1 cellular context compared by ENCODE assay signal in the genomic region with DNA sequence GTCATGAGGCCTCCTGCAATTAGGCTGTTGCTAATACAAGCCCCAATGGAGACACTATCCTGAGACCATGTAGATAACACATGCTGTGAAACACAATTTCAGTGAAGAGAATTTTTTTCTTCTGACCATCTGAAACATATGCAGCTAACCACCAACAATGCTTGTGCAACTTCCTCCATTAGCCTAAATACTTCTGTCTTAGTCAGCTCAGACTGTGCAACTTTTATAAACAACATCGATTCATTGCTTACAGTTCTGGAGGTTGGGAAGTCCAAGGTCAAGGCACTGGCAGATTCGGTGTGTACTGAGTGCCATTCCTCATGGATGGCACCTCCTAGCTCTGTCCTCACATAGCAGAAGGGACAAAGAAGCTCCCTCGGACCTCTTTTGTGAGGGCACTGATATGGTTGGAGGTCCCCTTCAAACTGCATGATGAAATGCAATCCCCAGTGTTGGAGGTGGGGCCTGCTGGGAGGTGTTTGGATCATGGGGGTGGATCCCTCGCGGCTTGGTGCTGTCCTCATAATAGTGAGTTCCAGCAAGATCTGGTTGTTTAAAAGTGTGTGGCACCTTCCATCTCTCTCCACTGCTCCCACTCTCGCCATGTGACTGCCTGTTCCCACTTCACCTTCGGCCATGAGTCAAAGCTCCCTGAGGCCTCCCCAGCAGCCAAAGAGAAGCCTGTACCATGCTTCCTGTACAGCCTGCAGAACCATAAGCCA.
TF ChIP-seq lines count a peak whose summit lies in the region.

No MANE protein-coding gene starts in this region.

TF ChIP-seq in HepG2, 621 proteins besides CTCF, POLR2A, EP300 and RAD21 (continues in another document):
- TF ChIP-seq MEIS2 (CRISPR knock-in tag; IDR thresholded peaks at IDR 0.05): no peak
- peak; percentile 61 for TF ChIP-seq RARA (CRISPR knock-in tag; IDR thresholded peaks at IDR 0.05)
- TF ChIP-seq SUZ12 (IDR thresholded peaks at IDR 0.05; ENCODE audit: low read depth, low read length): no peak
- TF ChIP-seq GATAD2A (CRISPR knock-in tag; IDR thresholded peaks at IDR 0.05): peak; percentile 71
- no peak for TF ChIP-seq ZNF224 (CRISPR knock-in tag; IDR thresholded peaks at IDR 0.05)
- TF ChIP-seq, protein P1, sequence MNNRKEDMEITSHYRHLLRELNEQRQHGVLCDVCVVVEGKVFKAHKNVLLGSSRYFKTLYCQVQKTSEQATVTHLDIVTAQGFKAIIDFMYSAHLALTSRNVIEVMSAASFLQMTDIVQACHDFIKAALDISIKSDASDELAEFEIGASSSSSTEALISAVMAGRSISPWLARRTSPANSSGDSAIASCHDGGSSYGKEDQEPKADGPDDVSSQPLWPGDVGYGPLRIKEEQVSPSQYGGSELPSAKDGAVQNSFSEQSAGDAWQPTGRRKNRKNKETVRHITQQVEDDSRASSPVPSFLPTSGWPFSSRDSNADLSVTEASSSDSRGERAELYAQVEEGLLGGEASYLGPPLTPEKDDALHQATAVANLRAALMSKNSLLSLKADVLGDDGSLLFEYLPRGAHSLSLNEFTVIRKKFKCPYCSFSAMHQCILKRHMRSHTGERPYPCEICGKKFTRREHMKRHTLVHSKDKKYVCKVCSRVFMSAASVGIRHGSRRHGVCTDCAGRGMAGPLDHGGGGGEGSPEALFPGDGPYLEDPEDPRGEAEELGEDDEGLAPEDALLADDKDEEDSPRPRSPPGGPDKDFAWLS (CRISPR knock-in tag; IDR thresholded peaks at IDR 0.05; ENCODE audit: borderline replicate concordance): no peak
- TF ChIP-seq, protein P2, sequence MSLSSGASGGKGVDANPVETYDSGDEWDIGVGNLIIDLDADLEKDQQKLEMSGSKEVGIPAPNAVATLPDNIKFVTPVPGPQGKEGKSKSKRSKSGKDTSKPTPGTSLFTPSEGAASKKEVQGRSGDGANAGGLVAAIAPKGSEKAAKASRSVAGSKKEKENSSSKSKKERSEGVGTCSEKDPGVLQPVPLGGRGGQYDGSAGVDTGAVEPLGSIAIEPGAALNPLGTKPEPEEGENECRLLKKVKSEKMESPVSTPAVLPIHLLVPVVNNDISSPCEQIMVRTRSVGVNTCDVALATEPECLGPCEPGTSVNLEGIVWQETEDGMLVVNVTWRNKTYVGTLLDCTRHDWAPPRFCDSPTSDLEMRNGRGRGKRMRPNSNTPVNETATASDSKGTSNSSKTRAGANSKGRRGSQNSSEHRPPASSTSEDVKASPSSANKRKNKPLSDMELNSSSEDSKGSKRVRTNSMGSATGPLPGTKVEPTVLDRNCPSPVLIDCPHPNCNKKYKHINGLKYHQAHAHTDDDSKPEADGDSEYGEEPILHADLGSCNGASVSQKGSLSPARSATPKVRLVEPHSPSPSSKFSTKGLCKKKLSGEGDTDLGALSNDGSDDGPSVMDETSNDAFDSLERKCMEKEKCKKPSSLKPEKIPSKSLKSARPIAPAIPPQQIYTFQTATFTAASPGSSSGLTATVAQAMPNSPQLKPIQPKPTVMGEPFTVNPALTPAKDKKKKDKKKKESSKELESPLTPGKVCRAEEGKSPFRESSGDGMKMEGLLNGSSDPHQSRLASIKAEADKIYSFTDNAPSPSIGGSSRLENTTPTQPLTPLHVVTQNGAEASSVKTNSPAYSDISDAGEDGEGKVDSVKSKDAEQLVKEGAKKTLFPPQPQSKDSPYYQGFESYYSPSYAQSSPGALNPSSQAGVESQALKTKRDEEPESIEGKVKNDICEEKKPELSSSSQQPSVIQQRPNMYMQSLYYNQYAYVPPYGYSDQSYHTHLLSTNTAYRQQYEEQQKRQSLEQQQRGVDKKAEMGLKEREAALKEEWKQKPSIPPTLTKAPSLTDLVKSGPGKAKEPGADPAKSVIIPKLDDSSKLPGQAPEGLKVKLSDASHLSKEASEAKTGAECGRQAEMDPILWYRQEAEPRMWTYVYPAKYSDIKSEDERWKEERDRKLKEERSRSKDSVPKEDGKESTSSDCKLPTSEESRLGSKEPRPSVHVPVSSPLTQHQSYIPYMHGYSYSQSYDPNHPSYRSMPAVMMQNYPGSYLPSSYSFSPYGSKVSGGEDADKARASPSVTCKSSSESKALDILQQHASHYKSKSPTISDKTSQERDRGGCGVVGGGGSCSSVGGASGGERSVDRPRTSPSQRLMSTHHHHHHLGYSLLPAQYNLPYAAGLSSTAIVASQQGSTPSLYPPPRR (CRISPR knock-in tag; IDR thresholded peaks at IDR 0.05; ENCODE audit: borderline replicate concordance): no peak
- no peak for TF ChIP-seq SKI (IDR thresholded peaks at IDR 0.05; ENCODE audit: partially characterized antibody)
- TF ChIP-seq, protein P3, sequence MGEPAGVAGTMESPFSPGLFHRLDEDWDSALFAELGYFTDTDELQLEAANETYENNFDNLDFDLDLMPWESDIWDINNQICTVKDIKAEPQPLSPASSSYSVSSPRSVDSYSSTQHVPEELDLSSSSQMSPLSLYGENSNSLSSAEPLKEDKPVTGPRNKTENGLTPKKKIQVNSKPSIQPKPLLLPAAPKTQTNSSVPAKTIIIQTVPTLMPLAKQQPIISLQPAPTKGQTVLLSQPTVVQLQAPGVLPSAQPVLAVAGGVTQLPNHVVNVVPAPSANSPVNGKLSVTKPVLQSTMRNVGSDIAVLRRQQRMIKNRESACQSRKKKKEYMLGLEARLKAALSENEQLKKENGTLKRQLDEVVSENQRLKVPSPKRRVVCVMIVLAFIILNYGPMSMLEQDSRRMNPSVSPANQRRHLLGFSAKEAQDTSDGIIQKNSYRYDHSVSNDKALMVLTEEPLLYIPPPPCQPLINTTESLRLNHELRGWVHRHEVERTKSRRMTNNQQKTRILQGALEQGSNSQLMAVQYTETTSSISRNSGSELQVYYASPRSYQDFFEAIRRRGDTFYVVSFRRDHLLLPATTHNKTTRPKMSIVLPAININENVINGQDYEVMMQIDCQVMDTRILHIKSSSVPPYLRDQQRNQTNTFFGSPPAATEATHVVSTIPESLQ (CRISPR knock-in tag; conservative IDR thresholded peaks at IDR 0.05): no peak
- peak; percentile 19; the same call in 1 of the 2 replicates for TF ChIP-seq FOXO1 (CRISPR knock-in tag; IDR thresholded peaks at IDR 0.05)
- TF ChIP-seq HIVEP1 (CRISPR knock-in tag; IDR thresholded peaks at IDR 0.05): no peak
- no peak for TF ChIP-seq ZNF446 (CRISPR knock-in tag; IDR thresholded peaks at IDR 0.05)
- no peak for TF ChIP-seq KMT2A (CRISPR knock-in tag; IDR thresholded peaks at IDR 0.05)
- TF ChIP-seq, protein P4, sequence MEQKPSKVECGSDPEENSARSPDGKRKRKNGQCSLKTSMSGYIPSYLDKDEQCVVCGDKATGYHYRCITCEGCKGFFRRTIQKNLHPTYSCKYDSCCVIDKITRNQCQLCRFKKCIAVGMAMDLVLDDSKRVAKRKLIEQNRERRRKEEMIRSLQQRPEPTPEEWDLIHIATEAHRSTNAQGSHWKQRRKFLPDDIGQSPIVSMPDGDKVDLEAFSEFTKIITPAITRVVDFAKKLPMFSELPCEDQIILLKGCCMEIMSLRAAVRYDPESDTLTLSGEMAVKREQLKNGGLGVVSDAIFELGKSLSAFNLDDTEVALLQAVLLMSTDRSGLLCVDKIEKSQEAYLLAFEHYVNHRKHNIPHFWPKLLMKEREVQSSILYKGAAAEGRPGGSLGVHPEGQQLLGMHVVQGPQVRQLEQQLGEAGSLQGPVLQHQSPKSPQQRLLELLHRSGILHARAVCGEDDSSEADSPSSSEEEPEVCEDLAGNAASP (CRISPR knock-in tag; IDR thresholded peaks at IDR 0.05; ENCODE audit: borderline replicate concordance): no peak
- no peak for TF ChIP-seq ZNF768 (CRISPR knock-in tag; IDR thresholded peaks at IDR 0.05)
- TF ChIP-seq CEBPB (IDR thresholded peaks at IDR 0.05; ENCODE audit: borderline replicate concordance, low read depth, low read length): 0 out of 2 replicates have a peak, but pooled peaks have one; percentile 54
- TF ChIP-seq SRSF9 (IDR thresholded peaks at IDR 0.05; ENCODE audit: borderline replicate concordance, insufficient read depth, low read depth, low read length, poor library complexity, severe bottlenecking): no peak
- TF ChIP-seq PRPF4 (IDR thresholded peaks at IDR 0.05; ENCODE audit: low read depth, low read length, poor library complexity, severe bottlenecking): no peak
- TF ChIP-seq FIP1L1 (IDR thresholded peaks at IDR 0.05; ENCODE audit: borderline replicate concordance, insufficient read depth, low read depth, low read length): no peak
- TF ChIP-seq, protein P5, sequence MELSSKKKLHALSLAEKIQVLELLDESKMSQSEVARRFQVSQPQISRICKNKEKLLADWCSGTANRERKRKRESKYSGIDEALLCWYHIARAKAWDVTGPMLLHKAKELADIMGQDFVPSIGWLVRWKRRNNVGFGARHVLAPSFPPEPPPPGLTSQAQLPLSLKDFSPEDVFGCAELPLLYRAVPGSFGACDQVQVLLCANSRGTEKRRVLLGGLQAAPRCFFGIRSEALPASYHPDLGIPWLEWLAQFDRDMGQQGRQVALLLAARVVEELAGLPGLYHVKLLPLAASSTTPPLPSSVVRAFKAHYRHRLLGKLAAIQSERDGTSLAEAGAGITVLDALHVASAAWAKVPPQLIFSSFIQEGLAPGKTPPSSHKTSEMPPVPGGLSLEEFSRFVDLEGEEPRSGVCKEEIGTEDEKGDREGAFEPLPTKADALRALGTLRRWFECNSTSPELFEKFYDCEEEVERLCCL (CRISPR knock-in tag; IDR thresholded peaks at IDR 0.05; ENCODE audit: borderline replicate concordance): no peak
- TF ChIP-seq ZNF367 (CRISPR knock-in tag; IDR thresholded peaks at IDR 0.05; ENCODE audit: borderline replicate concordance): no peak
- TF ChIP-seq ZNF205 (CRISPR knock-in tag; IDR thresholded peaks at IDR 0.05): no peak
- TF ChIP-seq PHF20 (CRISPR knock-in tag; IDR thresholded peaks at IDR 0.05): no peak
- peak; percentile 22; the same call in 1 of the 2 replicates for TF ChIP-seq MED1 (CRISPR knock-in tag; IDR thresholded peaks at IDR 0.05)
- TF ChIP-seq, protein P6, sequence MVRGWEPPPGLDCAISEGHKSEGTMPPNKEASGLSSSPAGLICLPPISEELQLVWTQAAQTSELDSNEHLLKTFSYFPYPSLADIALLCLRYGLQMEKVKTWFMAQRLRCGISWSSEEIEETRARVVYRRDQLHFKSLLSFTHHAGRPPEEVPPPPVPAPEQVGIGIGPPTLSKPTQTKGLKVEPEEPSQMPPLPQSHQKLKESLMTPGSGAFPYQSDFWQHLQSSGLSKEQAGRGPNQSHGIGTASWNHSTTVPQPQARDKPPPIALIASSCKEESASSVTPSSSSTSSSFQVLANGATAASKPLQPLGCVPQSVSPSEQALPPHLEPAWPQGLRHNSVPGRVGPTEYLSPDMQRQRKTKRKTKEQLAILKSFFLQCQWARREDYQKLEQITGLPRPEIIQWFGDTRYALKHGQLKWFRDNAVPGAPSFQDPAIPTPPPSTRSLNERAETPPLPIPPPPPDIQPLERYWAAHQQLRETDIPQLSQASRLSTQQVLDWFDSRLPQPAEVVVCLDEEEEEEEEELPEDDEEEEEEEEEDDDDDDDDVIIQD (CRISPR knock-in tag; IDR thresholded peaks at IDR 0.05; ENCODE audit: low read depth): 0 out of 2 replicates have a peak, but pooled peaks have one; percentile 23
- TF ChIP-seq SAP130 (CRISPR knock-in tag; IDR thresholded peaks at IDR 0.05; ENCODE audit: low read depth): peak; percentile 29; the same call in 1 of the 2 replicates
- TF ChIP-seq, protein P7, sequence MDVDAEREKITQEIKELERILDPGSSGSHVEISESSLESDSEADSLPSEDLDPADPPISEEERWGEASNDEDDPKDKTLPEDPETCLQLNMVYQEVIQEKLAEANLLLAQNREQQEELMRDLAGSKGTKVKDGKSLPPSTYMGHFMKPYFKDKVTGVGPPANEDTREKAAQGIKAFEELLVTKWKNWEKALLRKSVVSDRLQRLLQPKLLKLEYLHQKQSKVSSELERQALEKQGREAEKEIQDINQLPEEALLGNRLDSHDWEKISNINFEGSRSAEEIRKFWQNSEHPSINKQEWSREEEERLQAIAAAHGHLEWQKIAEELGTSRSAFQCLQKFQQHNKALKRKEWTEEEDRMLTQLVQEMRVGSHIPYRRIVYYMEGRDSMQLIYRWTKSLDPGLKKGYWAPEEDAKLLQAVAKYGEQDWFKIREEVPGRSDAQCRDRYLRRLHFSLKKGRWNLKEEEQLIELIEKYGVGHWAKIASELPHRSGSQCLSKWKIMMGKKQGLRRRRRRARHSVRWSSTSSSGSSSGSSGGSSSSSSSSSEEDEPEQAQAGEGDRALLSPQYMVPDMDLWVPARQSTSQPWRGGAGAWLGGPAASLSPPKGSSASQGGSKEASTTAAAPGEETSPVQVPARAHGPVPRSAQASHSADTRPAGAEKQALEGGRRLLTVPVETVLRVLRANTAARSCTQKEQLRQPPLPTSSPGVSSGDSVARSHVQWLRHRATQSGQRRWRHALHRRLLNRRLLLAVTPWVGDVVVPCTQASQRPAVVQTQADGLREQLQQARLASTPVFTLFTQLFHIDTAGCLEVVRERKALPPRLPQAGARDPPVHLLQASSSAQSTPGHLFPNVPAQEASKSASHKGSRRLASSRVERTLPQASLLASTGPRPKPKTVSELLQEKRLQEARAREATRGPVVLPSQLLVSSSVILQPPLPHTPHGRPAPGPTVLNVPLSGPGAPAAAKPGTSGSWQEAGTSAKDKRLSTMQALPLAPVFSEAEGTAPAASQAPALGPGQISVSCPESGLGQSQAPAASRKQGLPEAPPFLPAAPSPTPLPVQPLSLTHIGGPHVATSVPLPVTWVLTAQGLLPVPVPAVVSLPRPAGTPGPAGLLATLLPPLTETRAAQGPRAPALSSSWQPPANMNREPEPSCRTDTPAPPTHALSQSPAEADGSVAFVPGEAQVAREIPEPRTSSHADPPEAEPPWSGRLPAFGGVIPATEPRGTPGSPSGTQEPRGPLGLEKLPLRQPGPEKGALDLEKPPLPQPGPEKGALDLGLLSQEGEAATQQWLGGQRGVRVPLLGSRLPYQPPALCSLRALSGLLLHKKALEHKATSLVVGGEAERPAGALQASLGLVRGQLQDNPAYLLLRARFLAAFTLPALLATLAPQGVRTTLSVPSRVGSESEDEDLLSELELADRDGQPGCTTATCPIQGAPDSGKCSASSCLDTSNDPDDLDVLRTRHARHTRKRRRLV (CRISPR knock-in tag; IDR thresholded peaks at IDR 0.05): no peak
- TF ChIP-seq ZNF746 (CRISPR knock-in tag; IDR thresholded peaks at IDR 0.05): no peak
- TF ChIP-seq SP1 (IDR thresholded peaks at IDR 0.05): no peak
- TF ChIP-seq SP1 (CRISPR knock-in tag; IDR thresholded peaks at IDR 0.05): no peak
- no peak for TF ChIP-seq NR3C1 (CRISPR knock-in tag; IDR thresholded peaks at IDR 0.05)
- TF ChIP-seq FOXK1 (CRISPR knock-in tag; IDR thresholded peaks at IDR 0.05; ENCODE audit: borderline replicate concordance, low read depth): peak; percentile 71; the same call in 1 of the 2 replicates
- TF ChIP-seq ZNF564 (CRISPR knock-in tag; IDR thresholded peaks at IDR 0.05): peak; percentile 99
- TF ChIP-seq RBM22 (optimal IDR thresholded peaks at IDR 0.05; ENCODE audit: low read length): peak; percentile 62
- TF ChIP-seq, protein P8, sequence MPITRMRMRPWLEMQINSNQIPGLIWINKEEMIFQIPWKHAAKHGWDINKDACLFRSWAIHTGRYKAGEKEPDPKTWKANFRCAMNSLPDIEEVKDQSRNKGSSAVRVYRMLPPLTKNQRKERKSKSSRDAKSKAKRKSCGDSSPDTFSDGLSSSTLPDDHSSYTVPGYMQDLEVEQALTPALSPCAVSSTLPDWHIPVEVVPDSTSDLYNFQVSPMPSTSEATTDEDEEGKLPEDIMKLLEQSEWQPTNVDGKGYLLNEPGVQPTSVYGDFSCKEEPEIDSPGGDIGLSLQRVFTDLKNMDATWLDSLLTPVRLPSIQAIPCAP (CRISPR knock-in tag; IDR thresholded peaks at IDR 0.05; ENCODE audit: low read depth): no peak
- TF ChIP-seq ZNF160 (CRISPR knock-in tag; IDR thresholded peaks at IDR 0.05): no peak
